ENCODE assay signal across 1 cellular context in the genomic region with DNA sequence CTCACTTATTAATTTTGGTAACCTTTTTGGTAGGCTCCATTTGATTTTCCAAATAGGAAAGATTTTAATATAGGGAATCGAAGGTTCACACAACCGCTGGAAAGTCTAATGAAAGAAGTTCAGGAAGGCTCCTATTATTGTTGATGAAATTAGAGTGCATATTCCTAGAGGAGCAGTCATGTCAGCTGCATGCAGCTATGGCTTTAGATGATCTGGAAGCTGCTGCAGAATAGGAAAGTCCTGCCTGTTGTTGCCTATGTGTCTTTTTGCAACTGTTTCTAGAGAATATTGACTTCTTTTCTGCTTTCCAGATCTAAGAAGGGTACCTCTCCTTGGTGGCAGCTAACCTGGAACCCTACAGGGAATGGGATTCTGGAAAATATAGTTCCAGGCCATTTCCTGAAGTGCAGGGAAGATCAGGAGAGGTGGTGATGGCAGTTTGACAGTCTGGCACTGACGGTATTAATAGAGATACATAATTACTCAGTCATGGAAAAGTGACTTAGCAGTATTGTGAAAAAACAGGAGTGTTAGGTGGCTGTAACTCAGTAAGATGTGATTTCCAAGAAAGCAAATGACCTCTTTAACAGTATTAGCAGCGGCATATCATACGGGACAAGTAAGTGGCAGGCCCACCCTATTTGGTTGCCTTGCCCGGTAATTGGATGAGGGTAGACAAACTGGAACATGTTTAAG.
TF ChIP-seq lines count a peak whose summit lies in the region.

No MANE protein-coding gene starts in this region.

TF ChIP-seq in HepG2, 621 proteins besides CTCF, POLR2A, EP300 and RAD21 (continued from another document):
- TF ChIP-seq, protein P1, sequence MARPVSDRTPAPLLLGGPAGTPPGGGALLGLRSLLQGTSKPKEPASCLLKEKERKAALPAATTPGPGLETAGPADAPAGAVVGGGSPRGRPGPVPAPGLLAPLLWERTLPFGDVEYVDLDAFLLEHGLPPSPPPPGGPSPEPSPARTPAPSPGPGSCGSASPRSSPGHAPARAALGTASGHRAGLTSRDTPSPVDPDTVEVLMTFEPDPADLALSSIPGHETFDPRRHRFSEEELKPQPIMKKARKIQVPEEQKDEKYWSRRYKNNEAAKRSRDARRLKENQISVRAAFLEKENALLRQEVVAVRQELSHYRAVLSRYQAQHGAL (CRISPR knock-in tag; IDR thresholded peaks at IDR 0.05; ENCODE audit: not compliant biosample characterization) = no peak
TF ChIP-seq in HepG2: peak in this region for 1.
